In the genomic region with DNA sequence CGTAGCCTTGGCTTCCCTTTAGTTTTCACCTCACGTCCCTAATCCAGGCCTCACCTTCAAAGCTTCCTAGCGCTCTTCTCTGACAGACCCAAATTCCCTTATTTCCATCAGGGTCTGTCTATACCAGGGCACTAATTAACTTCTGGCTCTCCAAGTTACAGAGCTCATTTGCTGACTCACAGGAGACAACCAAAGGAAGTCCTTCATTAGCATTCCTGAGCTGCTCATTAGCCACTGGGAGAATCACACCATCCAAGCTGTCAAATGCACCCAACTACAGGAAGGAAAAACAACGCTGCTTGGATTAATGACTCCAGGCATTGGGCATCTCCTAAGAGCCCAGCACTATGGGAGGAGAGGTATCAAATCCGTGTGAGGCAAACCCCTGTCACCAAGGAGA, we compare ENCODE assay signal across 15 cellular contexts.
"Had no signal": no experiment of that assay in that cellular context is flagged by ENCODE, and none has a peak within 500 bp of the region (broad histone marks: within the 10 kb centered on the region; RNA-seq: fewer than 3 reads in every experiment).

No MANE protein-coding gene starts in this region.

- H3K36me3 Mint-ChIP-seq: activated naive CD8-positive, alpha-beta T cell treated with anti-CD3 and anti-CD28 coated beads, Interleukin-2, amount 10 ng/mL, durations not matched to agents 7 days and 5 days; natural killer cell treated with Interleukin-12 subunit alpha and Interleukin-12 subunit beta and Interleukin-15 and Interleukin-18, amount 100 ng/mL, for 72 hours had no signal

- H3K4me3 Mint-ChIP-seq: activated CD4-positive, alpha-beta memory T cell treated with anti-CD3 and anti-CD28 coated beads, Interleukin-2, amount 10 ng/mL, durations not matched to agents 7 days and 5 days; activated naive CD8-positive, alpha-beta T cell treated with anti-CD3 and anti-CD28 coated beads, Interleukin-2, amount 10 ng/mL, durations not matched to agents 7 days and 5 days; activated T-cell treated with anti-CD3 and anti-CD28 coated beads, Interleukin-2, amount 50 U/mL, for 72 hours; natural killer cell treated with Interleukin-12 subunit alpha and Interleukin-12 subunit beta and Interleukin-15 and Interleukin-18, amount 100 ng/mL, for 72 hours had no signal

- H3K27me3 ChIP-seq: ascending aorta, colonic mucosa, upper lobe of left lung had no signal

- H3K4me1 ChIP-seq: ascending aorta, colonic mucosa, sigmoid colon had no signal

- H3K4me1 Mint-ChIP-seq: activated CD4-positive, alpha-beta memory T cell treated with anti-CD3 and anti-CD28 coated beads, Interleukin-2, amount 10 ng/mL, durations not matched to agents 7 days and 5 days; activated naive CD8-positive, alpha-beta T cell treated with anti-CD3 and anti-CD28 coated beads, Interleukin-2, amount 10 ng/mL, durations not matched to agents 7 days and 5 days had no signal

- H3K4me3 ChIP-seq: ascending aorta, colonic mucosa, sigmoid colon, upper lobe of left lung had no signal

- H3K9me3 ChIP-seq: ascending aorta, colonic mucosa, sigmoid colon, upper lobe of left lung had no signal

- H3K27ac ChIP-seq: ascending aorta, colonic mucosa, sigmoid colon, upper lobe of left lung had no signal

- DNase-seq: activated CD4-positive, alpha-beta memory T cell treated with anti-CD3 and anti-CD28 coated beads, Interleukin-2, amount 10 ng/mL, durations not matched to agents 7 days and 5 days; activated CD4-positive, CD25-positive, alpha-beta regulatory T cell treated with anti-CD3 and anti-CD28 coated beads, Interleukin-2, amount 50 U/mL, for 72 hours; activated CD8-positive, alpha-beta memory T cell treated with anti-CD3 and anti-CD28 coated beads, Interleukin-2, amount 50 U/mL, for 4 hours; activated naive CD8-positive, alpha-beta T cell treated with anti-CD3 and anti-CD28 coated beads, Interleukin-2, amount 10 ng/mL, durations not matched to agents 7 days and 5 days; activated T-cell treated with anti-CD3 and anti-CD28 coated beads, Interleukin-2, amount 50 U/mL, for 72 hours; colonic mucosa; effector CD4-positive, alpha-beta T cell; hippocampal formation; sigmoid colon; stimulated activated CD4-positive, alpha-beta T cell treated with anti-CD3 and anti-CD28 coated beads, Interleukin-12 subunit alpha, Interleukin-12 subunit beta, amount 100 ng/mL, for 4 hours; stimulated activated naive CD4-positive, alpha-beta T cell treated with Interleukin-2 at 50 U/mL for 16 hours; upper lobe of left lung had no signal

- H3K9me3 Mint-ChIP-seq: activated CD4-positive, alpha-beta memory T cell treated with anti-CD3 and anti-CD28 coated beads, Interleukin-2, amount 10 ng/mL, durations not matched to agents 7 days and 5 days; activated naive CD8-positive, alpha-beta T cell treated with anti-CD3 and anti-CD28 coated beads, Interleukin-2, amount 10 ng/mL, durations not matched to agents 7 days and 5 days; activated T-cell treated with anti-CD3 and anti-CD28 coated beads, Interleukin-2, amount 50 U/mL, for 72 hours; natural killer cell treated with Interleukin-12 subunit alpha and Interleukin-12 subunit beta and Interleukin-15 and Interleukin-18, amount 100 ng/mL, for 72 hours had no signal

- ATAC-seq: activated T-cell treated with anti-CD3 and anti-CD28 coated beads, Interleukin-2, amount 50 U/mL, for 72 hours; left lobe of liver; natural killer cell treated with Interleukin-12 subunit alpha and Interleukin-12 subunit beta and Interleukin-15 and Interleukin-18, amount 100 ng/mL, for 72 hours had no signal

- H3K36me3 ChIP-seq: ascending aorta, colonic mucosa, sigmoid colon, upper lobe of left lung had no signal

- H3K27ac Mint-ChIP-seq: activated CD4-positive, alpha-beta memory T cell treated with anti-CD3 and anti-CD28 coated beads, Interleukin-2, amount 10 ng/mL, durations not matched to agents 7 days and 5 days; activated naive CD8-positive, alpha-beta T cell treated with anti-CD3 and anti-CD28 coated beads, Interleukin-2, amount 10 ng/mL, durations not matched to agents 7 days and 5 days; activated T-cell treated with anti-CD3 and anti-CD28 coated beads, Interleukin-2, amount 50 U/mL, for 72 hours; natural killer cell treated with Interleukin-12 subunit alpha and Interleukin-12 subunit beta and Interleukin-15 and Interleukin-18, amount 100 ng/mL, for 72 hours had no signal
